Comparison of ENCODE assay signal across 29 cellular contexts in the genomic region with DNA sequence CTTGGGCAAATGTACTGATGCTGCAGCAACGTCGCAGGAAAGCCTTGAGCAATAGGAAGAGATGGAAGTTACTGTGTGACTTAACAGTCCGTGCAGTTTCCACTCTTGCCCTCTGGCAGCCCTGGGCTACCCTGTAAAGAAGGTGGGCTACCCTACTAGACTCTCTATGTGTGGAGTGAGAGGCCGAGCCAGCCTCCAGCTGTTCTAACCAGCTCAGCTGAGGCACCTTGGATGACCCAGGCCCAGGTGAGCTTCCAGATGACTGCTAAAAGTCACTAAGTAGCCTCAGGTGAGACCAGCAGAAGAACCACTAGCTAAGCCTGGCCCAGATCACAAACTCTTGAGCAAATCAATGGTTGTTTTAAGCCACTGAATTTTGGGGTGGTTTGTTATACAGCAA. TPM values are rescaled to one million over a fixed set of nuclear protein-coding genes. Genes with fewer than 3 reads are reported as not detected.
"Had no signal": no experiment of that assay in that cellular context is flagged by ENCODE, and none has a peak within 500 bp of the region (broad histone marks: within the 10 kb centered on the region; RNA-seq: fewer than 3 reads in every experiment).

No MANE protein-coding gene starts in this region.

- ATAC-seq: activated T-helper 17 cell treated with anti-CD3 and anti-CD28 coated beads, Interleukin-2, amount 50 U/mL, for 72 hours; Panc1; Right ventricle myocardium inferior; T-cell had no signal

- H3K4me1 Mint-ChIP-seq: activated B cell treated with CpG ODN at 0.5 μM for 24 hours; activated CD4-positive, alpha-beta memory T cell treated with anti-CD3 and anti-CD28 coated beads, Interleukin-2, amount 10 ng/mL, durations not matched to agents 7 days and 5 days had no signal

- H3K27me3 ChIP-seq: brain microvascular endothelial cell, cardiac muscle cell had no signal

- H3K36me3 ChIP-seq: brain microvascular endothelial cell, cardiac muscle cell had no signal

- H3K27ac Mint-ChIP-seq: activated B cell treated with CpG ODN at 0.5 μM for 24 hours; activated CD4-positive, alpha-beta memory T cell treated with anti-CD3 and anti-CD28 coated beads, Interleukin-2, amount 10 ng/mL, durations not matched to agents 7 days and 5 days; activated naive CD4-positive, alpha-beta T cell treated with anti-CD3 and anti-CD28 coated beads for 36 hours; activated naive CD8-positive, alpha-beta T cell; activated T-helper 17 cell treated with anti-CD3 and anti-CD28 coated beads, Interleukin-2, amount 50 U/mL, for 72 hours; T-cell had no signal

- H3K4me3 ChIP-seq: cardiac muscle cell, SK-N-MC had no signal

- H3K27ac ChIP-seq: brain microvascular endothelial cell, cardiac muscle cell, KMS-11, SK-N-MC had no signal

- H3K9ac ChIP-seq: KMS-11 had no signal

- H3K4me2 ChIP-seq: KMS-11 had no signal

- H3K4me3 Mint-ChIP-seq: activated B cell treated with CpG ODN at 0.5 μM for 24 hours; activated CD4-positive, alpha-beta memory T cell treated with anti-CD3 and anti-CD28 coated beads, Interleukin-2, amount 10 ng/mL, durations not matched to agents 7 days and 5 days; activated naive CD4-positive, alpha-beta T cell treated with anti-CD3 and anti-CD28 coated beads for 36 hours; activated naive CD8-positive, alpha-beta T cell; activated T-helper 17 cell treated with anti-CD3 and anti-CD28 coated beads, Interleukin-2, amount 50 U/mL, for 72 hours; T-cell had no signal

- FAIRE-seq: TTC549 had no signal

- DNase-seq: activated B cell treated with CpG ODN at 0.5 μM for 24 hours; activated CD4-positive, alpha-beta memory T cell treated with anti-CD3 and anti-CD28 coated beads, Interleukin-2, amount 10 ng/mL, durations not matched to agents 7 days and 5 days; activated CD4-positive, alpha-beta T cell treated with anti-CD3 and anti-CD28 coated beads for 1 hour; activated CD4-positive, alpha-beta T cell treated with anti-CD3 and anti-CD28 coated beads, Interleukin-2, amount 50 U/mL, for 1 hour; activated gamma-delta T cell; activated naive CD4-positive, alpha-beta T cell treated with anti-CD3 and anti-CD28 coated beads for 36 hours; activated T-cell treated with anti-CD3 and anti-CD28 coated beads for 4 hours; activated T-cell treated with anti-CD3 and anti-CD28 coated beads, Interleukin-2, amount 50 U/mL, for 48 hours; brain microvascular endothelial cell; NCI-H1092; NCI-H1417 treated with DMSO at 0.1 percent for 48 hours; NCI-H187; NCI-H2081; NCI-H510A treated with DMSO at 0.1 percent for 48 hours; NCI-H69; NK-92 treated with Interleukin-12 subunit alpha and Interleukin-12 subunit beta, amount 100 ng/mL, for 24 hours; OCI-M1; RPMI8226; T-helper 2 cell; T1000 had no signal

- H3K36me3 Mint-ChIP-seq: T-cell had no signal

RNA-seq across cellular contexts. Expression of a gene that starts 34.9 kb away (rescaled TPM):
- total RNA-seq: activated B cell treated with CpG ODN at 0.5 μM for 24 hours; activated CD4-positive, alpha-beta memory T cell treated with anti-CD3 and anti-CD28 coated beads, Interleukin-2, amount 10 ng/mL, durations not matched to agents 7 days and 5 days; activated naive CD4-positive, alpha-beta T cell treated with anti-CD3 and anti-CD28 coated beads for 36 hours; activated T-helper 17 cell treated with anti-CD3 and anti-CD28 coated beads, Interleukin-2, amount 50 U/mL, for 72 hours; cardiac muscle cell had no signal
- polyA plus RNA-seq: cardiac muscle cell had no signal
